In genomic region chr21:40165671-40166070, GRCh38 we compare ENCODE assay signal across 16 cellular contexts.
"Had no signal": no experiment of that assay in that cellular context is flagged by ENCODE, and none has a peak within 500 bp of the region (broad histone marks: within the 10 kb centered on the region; RNA-seq: fewer than 3 reads in every experiment).

No MANE protein-coding gene starts in this region.

- H3K27me3 ChIP-seq: gastroesophageal sphincter, suprapubic skin had no signal

- DNase-seq: activated CD4-positive, alpha-beta T cell treated with anti-CD3 and anti-CD28 coated beads, Interleukin-2, amount 50 U/mL, for 4 hours; activated effector memory CD4-positive, alpha-beta T cell treated with Interleukin-2 at 50 U/mL for 16 hours; activated T-cell treated with anti-CD3 and anti-CD28 coated beads, Interleukin-2, amount 50 U/mL, for 1 hour; amygdala; effector memory CD4-positive, alpha-beta T cell; kidney glomerular epithelial cell; lower lobe of right lung; naive thymus-derived CD4-positive, alpha-beta T cell; sigmoid colon; stimulated activated CD4-positive, alpha-beta T cell treated with anti-CD3 and anti-CD28 coated beads, Interleukin-12 subunit alpha, Interleukin-12 subunit beta, amount 100 ng/mL, for 4 hours; stimulated activated naive CD4-positive, alpha-beta T cell treated with Interleukin-2 at 50 U/mL for 16 hours had no signal

- ATAC-seq: activated CD4-positive, CD25-positive, alpha-beta regulatory T cell treated with anti-CD3 and anti-CD28 coated beads, Interleukin-2, amount 50 U/mL, for 24 hours; gastroesophageal sphincter; lower lobe of right lung; naive thymus-derived CD4-positive, alpha-beta T cell; SK-N-SH treated with all-trans-retinoic acid at 6 μM for 48 hours had no signal

- H3K9me3 ChIP-seq: gastroesophageal sphincter, lower lobe of right lung, prostate gland, sigmoid colon, suprapubic skin had no signal

- H3K4me3 ChIP-seq: gastroesophageal sphincter, lower lobe of right lung, prostate gland, sigmoid colon, suprapubic skin had no signal

- H3K4me1 ChIP-seq: gastroesophageal sphincter, lower lobe of right lung, prostate gland, sigmoid colon, suprapubic skin had no signal

- H3K27ac ChIP-seq: gastroesophageal sphincter, lower lobe of right lung, prostate gland, sigmoid colon, suprapubic skin had no signal
